In the genomic region with DNA sequence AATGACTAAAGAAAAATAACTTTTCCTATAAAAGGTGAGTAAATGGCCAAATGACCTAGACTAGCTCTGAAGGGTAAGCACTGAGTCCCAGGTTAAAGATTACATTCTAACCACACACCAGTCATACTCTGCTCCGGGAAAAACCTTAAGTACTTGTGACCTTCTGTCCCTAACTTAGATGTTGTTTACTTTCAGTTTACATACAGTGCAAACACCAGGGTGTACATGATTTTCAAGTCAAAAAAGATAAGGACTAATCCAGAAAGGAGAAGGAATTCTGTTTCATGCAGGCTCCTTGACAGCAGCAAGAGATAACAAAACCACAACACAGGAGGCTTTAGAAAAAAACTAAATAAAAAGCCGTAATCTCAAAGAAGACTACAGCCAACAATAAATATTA, we compare ENCODE assay signal across 11 cellular contexts.
DNase-seq lines count a peak whose midpoint lies in the region; ATAC-seq and TF ChIP-seq lines count a peak whose summit lies in the region.
"Had no signal": no experiment of that assay in that cellular context is flagged by ENCODE, and none has a peak within 500 bp of the region (broad histone marks: within the 10 kb centered on the region; RNA-seq: fewer than 3 reads in every experiment).

No MANE protein-coding gene starts in this region.

- no peak for TF ChIP-seq POLR2A in uterus (IDR thresholded peaks at IDR 0.05)

- H3K4me1 ChIP-seq in colonic mucosa: no peaks in the 10 kb centered on the region
- H3K4me1 ChIP-seq in uterus: no peaks in the 10 kb centered on the region
- H3K4me1 ChIP-seq: BE2C had no signal

- TF ChIP-seq CTCF in colonic mucosa (IDR thresholded peaks at IDR 0.05) (no peak), uterus (IDR thresholded peaks at IDR 0.05) (no peak)

- ATAC-seq in GM19452 (IDR thresholded peaks at IDR 0.05; ENCODE audit: unreplicated experiment): peak; percentile 99
- peak; percentile 98 for ATAC-seq in HG03175 (IDR thresholded peaks at IDR 0.05; ENCODE audit: unreplicated experiment)
- ATAC-seq in activated CD4-positive, CD25-positive, alpha-beta regulatory T cell treated with anti-CD3 and anti-CD28 coated beads, Interleukin-2, amount 50 U/mL, for 24 hours: no peak

- intact Hi-C loops in colonic mucosa (cut with DNase I) (no loop called here), uterus (cut with DNase I; ENCODE audit: low total_unique reads) (no loop called here)

- H3K27me3 ChIP-seq in colonic mucosa (no peaks in the 10 kb centered on the region), uterus (no peaks in the 10 kb centered on the region)
- H3K27me3 ChIP-seq: BE2C had no signal

- DNase-seq in A172 (ENCODE audit: low spot score) (peak; percentile 38), colonic mucosa (no peak), GDM1 (lab: John Stamatoyannopoulos, UW) (no peak), uterus (no peak), NCI-H187 treated with DMSO at 0.1 percent for 48 hours (lab: John Stamatoyannopoulos, UW) (no peak)
- DNase-seq: BE2C; central memory CD4-positive, alpha-beta T cell; stimulated activated CD8-positive, alpha-beta memory T cell treated with anti-CD3 and anti-CD28 coated beads, Interleukin-4, amount 100 ng/mL, for 48 hours had no signal

- H3K27ac ChIP-seq in colonic mucosa (peak overlapping the region; percentile 56), uterus (no peak overlapping the region)

- H3K36me3 ChIP-seq in colonic mucosa (no peaks in the 10 kb centered on the region), uterus (no peaks in the 10 kb centered on the region)
- H3K36me3 ChIP-seq: BE2C had no signal

- H3K4me3 ChIP-seq in colonic mucosa (no peak overlapping the region), uterus (no peak overlapping the region)

- H3K9ac ChIP-seq in colonic mucosa (ENCODE audit: low read depth in 2 of 2, low read length in 2 of 2): no peak overlapping the region

- H3K9me3 ChIP-seq in colonic mucosa: no peaks in the 10 kb centered on the region
- no peaks in the 10 kb centered on the region for H3K9me3 ChIP-seq in uterus
- H3K9me3 ChIP-seq: BE2C had no signal

Comparison
In these comparisons a context has a peak if more than half of its experiments do, and no peak if none do; other contexts are left out.
1. ATAC-seq: peak in GM19452 (single experiment) and HG03175 (single experiment); none in activated CD4-positive, CD25-positive, alpha-beta regulatory T cell treated with anti-CD3 and anti-CD28 coated beads, Interleukin-2, amount 50 U/mL, for 24 hours (0 of 2).